In the genomic region with DNA sequence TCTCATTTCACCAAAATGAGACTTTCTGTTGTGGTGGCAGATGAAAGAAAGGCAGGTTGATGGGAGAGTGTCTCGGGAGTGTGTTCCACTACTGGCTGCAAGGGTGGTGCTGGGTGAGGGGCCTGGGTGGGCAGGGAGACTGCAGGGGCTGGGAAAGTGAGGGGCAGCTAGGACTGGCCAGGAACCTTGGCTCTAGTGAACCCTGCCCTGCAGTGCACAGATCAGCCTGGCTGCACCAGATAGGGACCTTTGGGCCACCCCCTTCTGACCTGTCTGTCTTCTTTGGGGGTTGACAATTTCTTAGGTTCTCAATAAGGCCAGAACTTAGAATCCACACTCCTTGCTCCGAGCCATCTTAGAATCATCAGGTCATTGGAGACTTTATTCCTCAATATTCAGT, we compare ENCODE assay signal across 27 cellular contexts.
DNase-seq lines count a peak whose midpoint lies in the region; ATAC-seq and TF ChIP-seq lines count a peak whose summit lies in the region.
"Had no signal": no experiment of that assay in that cellular context is flagged by ENCODE, and none has a peak within 500 bp of the region (broad histone marks: within the 10 kb centered on the region; RNA-seq: fewer than 3 reads in every experiment).

No MANE protein-coding gene starts in this region.

- H3K79me1 ChIP-seq in trophoblast cell (ENCODE audit: low read length): peaks cover 2% of the 10 kb centered on the region

- H3K4me1 ChIP-seq in esophagus muscularis mucosa: no peaks in the 10 kb centered on the region
- H3K4me1 ChIP-seq in trophoblast cell (ENCODE audit: control insufficient read depth in 1 of 2, insufficient read depth in 2 of 2, low read length in 2 of 2): peaks cover 2 to 8% of the 10 kb centered on the region in 2 experiments
- H3K4me1 ChIP-seq: A549, BE2C, BLaER1 had no signal

- H3K9me3 Mint-ChIP-seq in activated CD4-positive, alpha-beta T cell treated with anti-CD3 and anti-CD28 coated beads, Interleukin-2, amount 10 ng/mL, durations not matched to agents 24 days and 14 days: no peaks in the 10 kb centered on the region
- H3K9me3 Mint-ChIP-seq in nephron: no peaks in the 10 kb centered on the region
- no peaks in the 10 kb centered on the region for H3K9me3 Mint-ChIP-seq in activated T-cell treated with anti-CD3 and anti-CD28 coated beads, Interleukin-2, amount 50 U/mL, for 24 hours
- H3K9me3 Mint-ChIP-seq: CD8-positive, alpha-beta memory T cell had no signal

- TF ChIP-seq CTCF in esophagus muscularis mucosa (IDR thresholded peaks at IDR 0.05) (no peak), nephron (IDR thresholded peaks at IDR 0.05; ENCODE audit: unreplicated experiment in 3 of 3) (no peak)

- H3K14ac ChIP-seq in trophoblast cell (ENCODE audit: low read length): no peak overlapping the region

- H3K36me3 ChIP-seq in esophagus muscularis mucosa (no peaks in the 10 kb centered on the region), trophoblast cell (ENCODE audit: control insufficient read depth in 1 of 2, insufficient read depth in 2 of 2, low read length in 2 of 2) (no peaks in the 10 kb centered on the region)
- H3K36me3 ChIP-seq: BE2C, BLaER1 had no signal

- H3K4me3 Mint-ChIP-seq in activated CD4-positive, alpha-beta T cell treated with anti-CD3 and anti-CD28 coated beads, Interleukin-2, amount 10 ng/mL, durations not matched to agents 24 days and 14 days: no peak overlapping the region
- no peak overlapping the region for H3K4me3 Mint-ChIP-seq in nephron
- H3K4me3 Mint-ChIP-seq in activated T-cell treated with anti-CD3 and anti-CD28 coated beads, Interleukin-2, amount 50 U/mL, for 24 hours: no peak overlapping the region
- H3K4me3 Mint-ChIP-seq: CD14-positive monocyte; CD4-positive, alpha-beta memory T cell; CD8-positive, alpha-beta memory T cell had no signal

- peak overlapping the region; percentile 14 for H3K4ac ChIP-seq in trophoblast cell (ENCODE audit: low read depth, low read length)

- H4K8ac ChIP-seq in trophoblast cell (ENCODE audit: low read depth, low read length): peak overlapping the region; percentile 47

- intact Hi-C loops in activated CD4-positive, alpha-beta T cell treated with anti-CD3 and anti-CD28 coated beads, Interleukin-2, amount 10 ng/mL, durations not matched to agents 24 days and 14 days (cut with micrococcal nuclease): no loop called here
- intact Hi-C loops in esophagus muscularis mucosa (cut with DNase I): no loop called here

- DNase-seq in activated CD4-positive, alpha-beta T cell treated with anti-CD3 and anti-CD28 coated beads, Interleukin-2, amount 10 ng/mL, durations not matched to agents 24 days and 14 days: peak; percentile 13
- no peak for DNase-seq in activated CD4-positive, alpha-beta T cell treated with anti-CD3 and anti-CD28 coated beads, Interleukin-2, amount 50 U/mL, for 4 hours
- peak; percentile 82 for DNase-seq in esophagus muscularis mucosa (ENCODE audit: extremely low spot score)
- DNase-seq in trophoblast cell: no peak
- no peak for DNase-seq in activated T-cell treated with anti-CD3 and anti-CD28 coated beads, Interleukin-2, amount 50 U/mL, for 24 hours
- DNase-seq in Kasumi-1 (lab: John Stamatoyannopoulos, UW): no peak
- DNase-seq: ACHN; BE2C; C1 segment of cervical spinal cord; CD4-positive, alpha-beta memory T cell; CD4-positive, CD25-positive, alpha-beta regulatory T cell; CD8-positive, alpha-beta memory T cell; COR-L47; DMS 273 treated with DMSO at 0.1 percent for 48 hours; DMS153; DMS53; DMS79; DND-41; EL; GDM1 had no signal

- ATAC-seq in activated CD4-positive, CD25-positive, alpha-beta regulatory T cell treated with anti-CD3 and anti-CD28 coated beads, Interleukin-2, amount 50 U/mL, for 24 hours: no peak
- ATAC-seq: A549, GM12878 had no signal

- H3K4me1 Mint-ChIP-seq in activated CD4-positive, alpha-beta T cell treated with anti-CD3 and anti-CD28 coated beads, Interleukin-2, amount 10 ng/mL, durations not matched to agents 24 days and 14 days: no peaks in the 10 kb centered on the region
- H3K4me1 Mint-ChIP-seq in nephron: peaks cover 26% of the 10 kb centered on the region
- no peaks in the 10 kb centered on the region for H3K4me1 Mint-ChIP-seq in activated T-cell treated with anti-CD3 and anti-CD28 coated beads, Interleukin-2, amount 50 U/mL, for 24 hours (ENCODE audit: low read depth)
- H3K4me1 Mint-ChIP-seq: CD14-positive monocyte; CD4-positive, alpha-beta memory T cell; CD4-positive, CD25-positive, alpha-beta regulatory T cell; CD8-positive, alpha-beta memory T cell had no signal

- no peak for TF ChIP-seq POLR2A in esophagus muscularis mucosa (IDR thresholded peaks at IDR 0.05; ENCODE audit: low read depth)

- H3K9ac ChIP-seq in trophoblast cell (ENCODE audit: low read length): no peak overlapping the region
- H3K9ac ChIP-seq: BLaER1 had no signal

- no peak overlapping the region for H3K4me2 ChIP-seq in trophoblast cell (ENCODE audit: low read length)
- H3K4me2 ChIP-seq: A549, BLaER1 had no signal

- no peaks in the 10 kb centered on the region for H3K36me3 Mint-ChIP-seq in activated CD4-positive, alpha-beta T cell treated with anti-CD3 and anti-CD28 coated beads, Interleukin-2, amount 10 ng/mL, durations not matched to agents 24 days and 14 days (ENCODE audit: low read depth)
- H3K36me3 Mint-ChIP-seq in nephron (ENCODE audit: low read depth): no peaks in the 10 kb centered on the region
- no peaks in the 10 kb centered on the region for H3K36me3 Mint-ChIP-seq in activated T-cell treated with anti-CD3 and anti-CD28 coated beads, Interleukin-2, amount 50 U/mL, for 24 hours (ENCODE audit: low read depth)
- H3K36me3 Mint-ChIP-seq: CD14-positive monocyte; CD4-positive, alpha-beta memory T cell; CD4-positive, CD25-positive, alpha-beta regulatory T cell; CD8-positive, alpha-beta memory T cell had no signal

- no peak overlapping the region for H2BK12ac ChIP-seq in trophoblast cell (ENCODE audit: low read length)

- 76% methylated on average over 2 of the region's 2 CpGs for WGBS in esophagus muscularis mucosa
- WGBS in trophoblast cell (ENCODE audit: extremely low coverage, insufficient coverage, insufficient read length): no CpG with 5 or more reads among the region's 2 CpGs

- no peak overlapping the region for H3K27ac Mint-ChIP-seq in activated CD4-positive, alpha-beta T cell treated with anti-CD3 and anti-CD28 coated beads, Interleukin-2, amount 10 ng/mL, durations not matched to agents 24 days and 14 days
- H3K27ac Mint-ChIP-seq in nephron: peak overlapping the region; percentile 7 to 81 (median 78)
- H3K27ac Mint-ChIP-seq in activated T-cell treated with anti-CD3 and anti-CD28 coated beads, Interleukin-2, amount 50 U/mL, for 24 hours: no peak overlapping the region
- H3K27ac Mint-ChIP-seq: CD14-positive monocyte; CD4-positive, alpha-beta memory T cell; CD4-positive, CD25-positive, alpha-beta regulatory T cell; CD8-positive, alpha-beta memory T cell had no signal

- H3K23ac ChIP-seq in trophoblast cell (ENCODE audit: low read length): no peak overlapping the region

- no peak overlapping the region for H4K12ac ChIP-seq in trophoblast cell (ENCODE audit: low read depth, low read length)

- H3K4me3 ChIP-seq in esophagus muscularis mucosa: no peak overlapping the region
- no peak overlapping the region for H3K4me3 ChIP-seq in trophoblast cell (ENCODE audit: low read depth, low read length)
- H3K4me3 ChIP-seq: A549, BLaER1, GM12878 had no signal

- H2BK120ac ChIP-seq in trophoblast cell (ENCODE audit: insufficient read depth, low read length, poor library complexity): no peak overlapping the region

- H4K91ac ChIP-seq in trophoblast cell (ENCODE audit: low read depth, low read length): peak overlapping the region; percentile 48

- H3K79me2 ChIP-seq in trophoblast cell (ENCODE audit: control insufficient read depth, insufficient read depth, low read length, poor library complexity): no peaks in the 10 kb centered on the region

- H3K18ac ChIP-seq in trophoblast cell (ENCODE audit: low read length): no peak overlapping the region

- H2AK5ac ChIP-seq in trophoblast cell (ENCODE audit: low read length): no peak overlapping the region

- TF ChIP-seq EP300 in esophagus muscularis mucosa (IDR thresholded peaks at IDR 0.05): no peak

- H3K27me3 ChIP-seq in esophagus muscularis mucosa (no peaks in the 10 kb centered on the region), trophoblast cell (ENCODE audit: insufficient read depth, low read length) (no peaks in the 10 kb centered on the region)
- H3K27me3 ChIP-seq: BE2C, BLaER1 had no signal

- no peak overlapping the region for H2BK5ac ChIP-seq in trophoblast cell (ENCODE audit: low read depth, low read length, poor library complexity)

- H3K9me3 ChIP-seq in esophagus muscularis mucosa (no peaks in the 10 kb centered on the region), trophoblast cell (ENCODE audit: insufficient read depth, low read depth, low read length) (no peaks in the 10 kb centered on the region)
- H3K9me3 ChIP-seq: A549, BE2C, BLaER1 had no signal

- H3K27ac ChIP-seq in esophagus muscularis mucosa (replicated peaks in 1 of 4) (no peak overlapping the region), trophoblast cell (ENCODE audit: low read depth, low read length) (no peak overlapping the region)
- H3K27ac ChIP-seq: 22Rv1, A549, BLaER1 had no signal

- H2AFZ ChIP-seq in trophoblast cell (ENCODE audit: insufficient read depth, low read length, poor library complexity): no peak overlapping the region

- no peaks in the 10 kb centered on the region for H3K27me3 Mint-ChIP-seq in activated CD4-positive, alpha-beta T cell treated with anti-CD3 and anti-CD28 coated beads, Interleukin-2, amount 10 ng/mL, durations not matched to agents 24 days and 14 days
- H3K27me3 Mint-ChIP-seq in nephron (ENCODE audit: low read depth): peaks cover 18% of the 10 kb centered on the region
- no peaks in the 10 kb centered on the region for H3K27me3 Mint-ChIP-seq in activated T-cell treated with anti-CD3 and anti-CD28 coated beads, Interleukin-2, amount 50 U/mL, for 24 hours
- H3K27me3 Mint-ChIP-seq: CD4-positive, alpha-beta memory T cell; CD4-positive, CD25-positive, alpha-beta regulatory T cell had no signal

Comparison
In these comparisons a context has a peak if more than half of its experiments do, and no peak if none do; other contexts are left out.
1. DNase-seq: peak in activated CD4-positive, alpha-beta T cell treated with anti-CD3 and anti-CD28 coated beads, Interleukin-2, amount 10 ng/mL, durations not matched to agents 24 days and 14 days (single experiment) and esophagus muscularis mucosa (single experiment); none in activated CD4-positive, alpha-beta T cell treated with anti-CD3 and anti-CD28 coated beads, Interleukin-2, amount 50 U/mL, for 4 hours (0 of 2), trophoblast cell (0 of 2), activated T-cell treated with anti-CD3 and anti-CD28 coated beads, Interleukin-2, amount 50 U/mL, for 24 hours (single experiment) and Kasumi-1 (0 of 2).
2. H3K27ac Mint-ChIP-seq: peak in nephron (3 of 3); none in activated CD4-positive, alpha-beta T cell treated with anti-CD3 and anti-CD28 coated beads, Interleukin-2, amount 10 ng/mL, durations not matched to agents 24 days and 14 days (single experiment) and activated T-cell treated with anti-CD3 and anti-CD28 coated beads, Interleukin-2, amount 50 U/mL, for 24 hours (single experiment).